ENCODE assay signal across 8 cellular contexts in genomic region chr11:83044958-83045712, GRCh38.
A peak's percentile ranks its signal among the peaks of the same experiment; 100 is the strongest.
DNase-seq lines count a peak whose midpoint lies in the region; ATAC-seq and TF ChIP-seq lines count a peak whose summit lies in the region.

No MANE protein-coding gene starts in this region.

- ATAC-seq in GM18499 (IDR thresholded peaks at IDR 0.05; ENCODE audit: insufficient read depth, unreplicated experiment) (peak; percentile 70), HG02610 (IDR thresholded peaks at IDR 0.05; ENCODE audit: unreplicated experiment) (peak; percentile 59)

- CTCF ChIA-PET in HEK293T (lab: Yijun Ruan, JAX) = no interaction called here
- CTCF ChIA-PET in activated naive CD4-positive, alpha-beta T cell treated with anti-CD3 and anti-CD28 coated beads, Interleukin-2, amount 10 ng/mL, durations not matched to agents 7 days and 5 days (lab: Charles Lee) = interaction anchor here (0.6 kb wide), 1 partner anchor 190 kb away, joined by 3 read pairs; no protein-coding TSS in a partner anchor

- peaks cover 2% of the 10 kb centered on the region for H3K36me3 Mint-ChIP-seq in activated naive CD4-positive, alpha-beta T cell treated with anti-CD3 and anti-CD28 coated beads, Interleukin-2, amount 10 ng/mL, durations not matched to agents 7 days and 5 days

- no peaks in the 10 kb centered on the region for H3K27me3 Mint-ChIP-seq in activated naive CD4-positive, alpha-beta T cell treated with anti-CD3 and anti-CD28 coated beads, Interleukin-2, amount 10 ng/mL, durations not matched to agents 7 days and 5 days

- H3K9me3 Mint-ChIP-seq in activated naive CD4-positive, alpha-beta T cell treated with anti-CD3 and anti-CD28 coated beads, Interleukin-2, amount 10 ng/mL, durations not matched to agents 7 days and 5 days = no peaks in the 10 kb centered on the region

- no peak overlapping the region for H3K4me3 ChIP-seq in foreskin fibroblast (ENCODE audit: low read depth in 1 of 2, low read length in 2 of 2)

- H3K27ac Mint-ChIP-seq in activated naive CD4-positive, alpha-beta T cell treated with anti-CD3 and anti-CD28 coated beads, Interleukin-2, amount 10 ng/mL, durations not matched to agents 7 days and 5 days = no peak overlapping the region

- POLR2A ChIA-PET in HEK293T (lab: Yijun Ruan, JAX) = no interaction called here

- DNase-seq in NCI-H748 treated with DMSO at 0.1 percent for 48 hours (lab: John Stamatoyannopoulos, UW) = peak; percentile 76
- DNase-seq in foreskin fibroblast = peak; percentile 30 to 44
- no peak for DNase-seq in HEK293T (ENCODE audit: extremely low spot score)
- DNase-seq in activated CD4-positive, alpha-beta T cell treated with anti-CD3 and anti-CD28 coated beads for 1 hour = no peak
- DNase-seq in T1000 (lab: John Stamatoyannopoulos, UW) = no peak
- DNase-seq in activated naive CD4-positive, alpha-beta T cell treated with anti-CD3 and anti-CD28 coated beads, Interleukin-2, amount 10 ng/mL, durations not matched to agents 7 days and 5 days = no peak

- no peaks in the 10 kb centered on the region for H3K4me1 Mint-ChIP-seq in activated naive CD4-positive, alpha-beta T cell treated with anti-CD3 and anti-CD28 coated beads, Interleukin-2, amount 10 ng/mL, durations not matched to agents 7 days and 5 days

- H3K4me3 Mint-ChIP-seq in activated naive CD4-positive, alpha-beta T cell treated with anti-CD3 and anti-CD28 coated beads, Interleukin-2, amount 10 ng/mL, durations not matched to agents 7 days and 5 days = no peak overlapping the region

- TF ChIP-seq CTCF in foreskin fibroblast (IDR thresholded peaks at IDR 0.05; ENCODE audit: low read depth, low read length) = no peak

TF ChIP-seq in HEK293T, 16 proteins besides CTCF, POLR2A, EP300 and RAD21:
- TF ChIP-seq HDGF (IDR thresholded peaks at IDR 0.05; ENCODE audit: borderline replicate concordance) = no peak
- no peak for TF ChIP-seq SP1 (IDR thresholded peaks at IDR 0.05)
- no peak for TF ChIP-seq BHLHE40 (IDR thresholded peaks at IDR 0.05; ENCODE audit: borderline replicate concordance)
- TF ChIP-seq FOXK2 (IDR thresholded peaks at IDR 0.05) = no peak
- no peak for TF ChIP-seq TARDBP (IDR thresholded peaks at IDR 0.05)
- TF ChIP-seq FOXM1 (IDR thresholded peaks at IDR 0.05; ENCODE audit: borderline replicate concordance) = no peak
- TF ChIP-seq NFRKB (IDR thresholded peaks at IDR 0.05) = no peak
- TF ChIP-seq LEF1 (IDR thresholded peaks at IDR 0.05; ENCODE audit: borderline replicate concordance) = no peak
- TF ChIP-seq PKNOX1 (IDR thresholded peaks at IDR 0.05) = no peak
- no peak for TF ChIP-seq SUZ12 (IDR thresholded peaks at IDR 0.05)
- no peak for TF ChIP-seq ZNF384 (IDR thresholded peaks at IDR 0.05)
- no peak for TF ChIP-seq FOXA1 (IDR thresholded peaks at IDR 0.05)
- no peak for TF ChIP-seq L3MBTL2 (conservative IDR thresholded peaks at IDR 0.05)
- no peak for TF ChIP-seq CTBP1 (IDR thresholded peaks at IDR 0.05; ENCODE audit: borderline replicate concordance)
- TF ChIP-seq ARNT (IDR thresholded peaks at IDR 0.05) = no peak

Comparison
In these comparisons a context has a peak if more than half of its experiments do, and no peak if none do; other contexts are left out.
1. DNase-seq: peak in NCI-H748 treated with DMSO at 0.1 percent for 48 hours (single experiment) and foreskin fibroblast (2 of 2); none in HEK293T (single experiment), activated CD4-positive, alpha-beta T cell treated with anti-CD3 and anti-CD28 coated beads for 1 hour (single experiment), T1000 (single experiment) and activated naive CD4-positive, alpha-beta T cell treated with anti-CD3 and anti-CD28 coated beads, Interleukin-2, amount 10 ng/mL, durations not matched to agents 7 days and 5 days (single experiment).